23 cellular contexts compared by ENCODE assay signal in genomic region chr6:41062056-41062455, GRCh38. TPM values are rescaled to one million over a fixed set of nuclear protein-coding genes. Genes with fewer than 3 reads are reported as not detected.
"Had no signal": no experiment of that assay in that cellular context is flagged by ENCODE, and none has a peak within 500 bp of the region (broad histone marks: within the 10 kb centered on the region; RNA-seq: fewer than 3 reads in every experiment).

No MANE protein-coding gene starts in this region.

- H3K27ac ChIP-seq: left lung, parathyroid adenoma, prostate gland, sigmoid colon, suprapubic skin, tibial artery, upper lobe of right lung, vagina had no signal

- H3K4me3 ChIP-seq: left lung, lung, prostate gland, sigmoid colon, smooth muscle cell, suprapubic skin, tibial artery, upper lobe of right lung, vagina had no signal

- H3K27me3 ChIP-seq: left lung, sigmoid colon, suprapubic skin, tibial artery, upper lobe of right lung, vagina had no signal

- ATAC-seq: esophagus mucosa had no signal

- H3K4me1 ChIP-seq: prostate gland, upper lobe of right lung had no signal

- DNase-seq: effector memory CD4-positive, alpha-beta T cell; glutamatergic neuron; hippocampal formation; left lung; mesenchymal stem cell; midbrain; naive B cell; occipital lobe; retina; sigmoid colon; stimulated activated CD4-positive, alpha-beta T cell treated with anti-CD3 and anti-CD28 coated beads, Interleukin-2, amount 100 ng/mL, for 48 hours; stimulated activated naive CD4-positive, alpha-beta T cell treated with Interleukin-2 at 50 U/mL for 16 hours; tibial artery; upper lobe of right lung had no signal

- H3K36me3 ChIP-seq: prostate gland had no signal

- H3K9me3 ChIP-seq: left lung, prostate gland, sigmoid colon, suprapubic skin, tibial artery, upper lobe of right lung, vagina had no signal

RNA-seq across cellular contexts. Expression of gene APOBEC2, which starts 9.1 kb away (rescaled TPM):
- total RNA-seq: esophagus mucosa, fibroblast of lung, frontal cortex, smooth muscle cell, suprapubic skin, upper lobe of right lung, vagina had no signal
- polyA plus RNA-seq: fibroblast of lung had no signal

RNA-seq across cellular contexts. Expression of gene TSPO2, which starts 19.8 kb away (rescaled TPM):
- total RNA-seq: esophagus mucosa, fibroblast of lung, left lung, occipital lobe, prostate gland, sigmoid colon, smooth muscle cell, suprapubic skin, upper lobe of right lung, vagina had no signal
- polyA plus RNA-seq: fibroblast of lung, smooth muscle cell had no signal
